Comparison of ENCODE assay signal across 28 cellular contexts in the genomic region with DNA sequence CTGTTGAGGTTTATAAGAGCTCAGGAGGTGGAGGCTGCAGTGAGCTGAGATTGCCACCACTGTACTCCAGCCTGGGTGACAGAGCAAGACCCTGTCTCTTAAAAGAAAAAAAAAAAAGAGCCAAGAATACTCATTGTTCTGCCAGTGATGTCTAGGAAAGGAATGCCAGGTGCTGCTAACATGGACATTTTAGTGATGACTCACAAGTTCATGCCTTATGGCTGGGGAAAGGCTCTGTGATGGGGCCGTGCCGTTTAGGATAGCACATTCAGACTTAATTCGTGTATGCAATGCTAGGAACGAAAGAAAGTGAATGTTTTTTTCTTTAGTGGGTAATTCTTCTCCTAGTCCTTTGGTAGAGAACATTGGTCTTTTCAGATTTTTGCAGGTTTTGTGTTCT.
DNase-seq lines count a peak whose midpoint lies in the region; ATAC-seq and TF ChIP-seq lines count a peak whose summit lies in the region.
"Had no signal": no experiment of that assay in that cellular context is flagged by ENCODE, and none has a peak within 500 bp of the region (broad histone marks: within the 10 kb centered on the region; RNA-seq: fewer than 3 reads in every experiment).

No MANE protein-coding gene starts in this region.

- WGBS in adrenal gland, 4 donors, result 88 to 98% (median 93%) methylated on average over 4 of the region's 4 CpGs
- 91 to 94% methylated on average over 4 of the region's 4 CpGs for WGBS in testis, 2 donors

- intact Hi-C loops in adrenal gland (cut with DNase I) (no loop called here), testis (cut with DNase I; ENCODE audit: low total_unique reads) (no loop called here)

- no peaks in the 10 kb centered on the region for H3K9me3 ChIP-seq in adrenal gland (replicated peaks in 1 of 3)
- H3K9me3 ChIP-seq in testis, result no peaks in the 10 kb centered on the region
- H3K9me3 ChIP-seq: BLaER1 treated with 17β-estradiol and CSF1 and Interleukin-3, amounts not matched to agents 10 nM and 100 nM; gastrocnemius medialis; HAP-1; upper lobe of right lung had no signal

- H3K4me3 ChIP-seq in adrenal gland (no peak overlapping the region), testis (no peak overlapping the region)
- H3K4me3 ChIP-seq: BLaER1 treated with 17β-estradiol and CSF1 and Interleukin-3, amounts not matched to agents 10 nM and 100 nM; gastrocnemius medialis; HAP-1; upper lobe of right lung had no signal

- H3K36me3 ChIP-seq in adrenal gland (replicated peaks in 1 of 2) (peaks cover 0 to 21% of the 10 kb centered on the region in 2 donors), testis (ENCODE audit: low read depth, missing control alignments) (no peaks in the 10 kb centered on the region)
- H3K36me3 ChIP-seq: HAP-1 had no signal

- H3K27me3 ChIP-seq in adrenal gland (no peaks in the 10 kb centered on the region), testis (no peaks in the 10 kb centered on the region)
- H3K27me3 ChIP-seq: BLaER1 treated with 17β-estradiol and CSF1 and Interleukin-3, amounts not matched to agents 10 nM and 100 nM; gastrocnemius medialis; upper lobe of right lung had no signal

- DNase-seq in A172 (ENCODE audit: low spot score) (peak; percentile 69), amniotic epithelial cell (ENCODE audit: low read depth) (peak; percentile 27), iris pigment epithelial cell (ENCODE audit: low read depth) (peak; percentile 18), adrenal gland (no peak), testis (no peak)
- DNase-seq: activated CD8-positive, alpha-beta memory T cell treated with anti-CD3 and anti-CD28 coated beads for 24 hours; activated naive CD4-positive, alpha-beta T cell treated with anti-CD3 and anti-CD28 coated beads for 36 hours; activated T-cell treated with anti-CD3 and anti-CD28 coated beads, Interleukin-2, amount 50 U/mL, for 4 hours; anterior cingulate cortex; erythroblast; gastrocnemius medialis; GF-D8; KG1; left colon; natural killer cell; NCI-H1694 treated with DMSO at 0.1 percent for 48 hours; NCI-H2227 treated with DMSO at 0.1 percent for 48 hours; NCI-H774; right cardiac atrium; Right ventricle myocardium superior; stimulated activated CD8-positive, alpha-beta memory T cell treated with anti-CD3 and anti-CD28 coated beads, Interleukin-4, amount 100 ng/mL, for 48 hours; T-cell; upper lobe of right lung had no signal

- no peak for TF ChIP-seq RAD21 in Ishikawa (IDR thresholded peaks at IDR 0.05; ENCODE audit: low read depth)

- H3K27ac ChIP-seq in adrenal gland, result no peak overlapping the region
- H3K27ac ChIP-seq in testis, result no peak overlapping the region
- H3K27ac ChIP-seq: BLaER1 treated with 17β-estradiol and CSF1 and Interleukin-3, amounts not matched to agents 10 nM and 100 nM; gastrocnemius medialis; upper lobe of right lung had no signal

- no peak for TF ChIP-seq POLR2A in adrenal gland (IDR thresholded peaks at IDR 0.05)
- no peak for TF ChIP-seq POLR2A in testis (IDR thresholded peaks at IDR 0.05)

- ATAC-seq in GM21737 (IDR thresholded peaks at IDR 0.05; ENCODE audit: unreplicated experiment) (no peak), HG03439 (IDR thresholded peaks at IDR 0.05; ENCODE audit: unreplicated experiment) (no peak)
- ATAC-seq: activated T-cell treated with anti-CD3 and anti-CD28 coated beads, Interleukin-2, amount 50 U/mL, for 4 hours; gastrocnemius medialis; left colon; natural killer cell; right cardiac atrium; T-cell had no signal

- TF ChIP-seq CTCF in adrenal gland (IDR thresholded peaks at IDR 0.05) (no peak), testis (IDR thresholded peaks at IDR 0.05) (no peak)

- peaks cover 0 to 14% of the 10 kb centered on the region in 2 donors for H3K4me1 ChIP-seq in adrenal gland (replicated peaks in 1 of 2)
- peaks cover 4% of the 10 kb centered on the region for H3K4me1 ChIP-seq in testis
- H3K4me1 ChIP-seq: HAP-1 had no signal

- TF ChIP-seq EP300 in Ishikawa (IDR thresholded peaks at IDR 0.05; ENCODE audit: borderline replicate concordance), result peak; percentile 16; the same call in 1 of the 2 replicates

TF ChIP-seq in Ishikawa, 13 proteins besides CTCF, POLR2A, EP300 and RAD21:
- TF ChIP-seq CREB1 (IDR thresholded peaks at IDR 0.05; ENCODE audit: low read depth) (no peak), NFIC (IDR thresholded peaks at IDR 0.05) (no peak), TAF1 (IDR thresholded peaks at IDR 0.05; ENCODE audit: low read depth) (no peak), EGR1 (IDR thresholded peaks at IDR 0.05) (no peak), FOXM1 (IDR thresholded peaks at IDR 0.05; ENCODE audit: borderline replicate concordance, low read depth) (no peak), TEAD4 (IDR thresholded peaks at IDR 0.05) (peak; percentile 77), TCF12 (IDR thresholded peaks at IDR 0.05; ENCODE audit: low read depth) (peak; percentile 37; the same call in 1 of the 2 replicates), CEBPB (IDR thresholded peaks at IDR 0.05) (no peak), YY1 (IDR thresholded peaks at IDR 0.05; ENCODE audit: low read depth) (no peak), ZBTB7A (IDR thresholded peaks at IDR 0.05; ENCODE audit: low read depth) (no peak)
- TF ChIP-seq, protein P1, sequence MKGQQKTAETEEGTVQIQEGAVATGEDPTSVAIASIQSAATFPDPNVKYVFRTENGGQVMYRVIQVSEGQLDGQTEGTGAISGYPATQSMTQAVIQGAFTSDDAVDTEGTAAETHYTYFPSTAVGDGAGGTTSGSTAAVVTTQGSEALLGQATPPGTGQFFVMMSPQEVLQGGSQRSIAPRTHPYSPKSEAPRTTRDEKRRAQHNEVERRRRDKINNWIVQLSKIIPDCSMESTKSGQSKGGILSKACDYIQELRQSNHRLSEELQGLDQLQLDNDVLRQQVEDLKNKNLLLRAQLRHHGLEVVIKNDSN (IDR thresholded peaks at IDR 0.05), result no peak
- TF ChIP-seq, protein P2, sequence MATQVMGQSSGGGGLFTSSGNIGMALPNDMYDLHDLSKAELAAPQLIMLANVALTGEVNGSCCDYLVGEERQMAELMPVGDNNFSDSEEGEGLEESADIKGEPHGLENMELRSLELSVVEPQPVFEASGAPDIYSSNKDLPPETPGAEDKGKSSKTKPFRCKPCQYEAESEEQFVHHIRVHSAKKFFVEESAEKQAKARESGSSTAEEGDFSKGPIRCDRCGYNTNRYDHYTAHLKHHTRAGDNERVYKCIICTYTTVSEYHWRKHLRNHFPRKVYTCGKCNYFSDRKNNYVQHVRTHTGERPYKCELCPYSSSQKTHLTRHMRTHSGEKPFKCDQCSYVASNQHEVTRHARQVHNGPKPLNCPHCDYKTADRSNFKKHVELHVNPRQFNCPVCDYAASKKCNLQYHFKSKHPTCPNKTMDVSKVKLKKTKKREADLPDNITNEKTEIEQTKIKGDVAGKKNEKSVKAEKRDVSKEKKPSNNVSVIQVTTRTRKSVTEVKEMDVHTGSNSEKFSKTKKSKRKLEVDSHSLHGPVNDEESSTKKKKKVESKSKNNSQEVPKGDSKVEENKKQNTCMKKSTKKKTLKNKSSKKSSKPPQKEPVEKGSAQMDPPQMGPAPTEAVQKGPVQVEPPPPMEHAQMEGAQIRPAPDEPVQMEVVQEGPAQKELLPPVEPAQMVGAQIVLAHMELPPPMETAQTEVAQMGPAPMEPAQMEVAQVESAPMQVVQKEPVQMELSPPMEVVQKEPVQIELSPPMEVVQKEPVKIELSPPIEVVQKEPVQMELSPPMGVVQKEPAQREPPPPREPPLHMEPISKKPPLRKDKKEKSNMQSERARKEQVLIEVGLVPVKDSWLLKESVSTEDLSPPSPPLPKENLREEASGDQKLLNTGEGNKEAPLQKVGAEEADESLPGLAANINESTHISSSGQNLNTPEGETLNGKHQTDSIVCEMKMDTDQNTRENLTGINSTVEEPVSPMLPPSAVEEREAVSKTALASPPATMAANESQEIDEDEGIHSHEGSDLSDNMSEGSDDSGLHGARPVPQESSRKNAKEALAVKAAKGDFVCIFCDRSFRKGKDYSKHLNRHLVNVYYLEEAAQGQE (IDR thresholded peaks at IDR 0.05; ENCODE audit: low read depth), result no peak
- TF ChIP-seq, protein P3, sequence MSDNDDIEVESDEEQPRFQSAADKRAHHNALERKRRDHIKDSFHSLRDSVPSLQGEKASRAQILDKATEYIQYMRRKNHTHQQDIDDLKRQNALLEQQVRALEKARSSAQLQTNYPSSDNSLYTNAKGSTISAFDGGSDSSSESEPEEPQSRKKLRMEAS (IDR thresholded peaks at IDR 0.05), result no peak

Comparison
In these comparisons a context has a peak if more than half of its experiments do, and no peak if none do; other contexts are left out.
1. DNase-seq: peak in A172 (single experiment), amniotic epithelial cell (single experiment) and iris pigment epithelial cell (single experiment); none in adrenal gland (0 of 7) and testis (single experiment).